17 cellular contexts compared by ENCODE assay signal in genomic region chr2:105557515-105557914, GRCh38.
A peak's percentile ranks its signal among the peaks of the same experiment; 100 is the strongest.
DNase-seq lines count a peak whose midpoint lies in the region; ATAC-seq, FAIRE-seq and TF ChIP-seq lines count a peak whose summit lies in the region.
"Had no signal": no experiment of that assay in that cellular context is flagged by ENCODE, and none has a peak within 500 bp of the region (broad histone marks: within the 10 kb centered on the region; RNA-seq: fewer than 3 reads in every experiment).

No MANE protein-coding gene starts in this region.

- DNase-seq in Right ventricle myocardium inferior (ENCODE audit: missing footprints) (no peak), right atrium auricular region (ENCODE audit: low spot score) (no peak), endodermal cell (peak; percentile 31), kidney (peak; percentile 80), aorta (no peak), CD14-positive monocyte (ENCODE audit: low spot score) (no peak), glutamatergic neuron (no peak)
- DNase-seq: COR-L47, DMS153, EL, H7, NCI-H187 treated with DMSO at 0.1 percent for 48 hours, NCI-H446, NCI-H774 had no signal

- H3K27ac Mint-ChIP-seq in endodermal cell (no peak overlapping the region), CD14-positive monocyte (no peak overlapping the region), glutamatergic neuron (ENCODE audit: unreplicated experiment) (no peak overlapping the region)

- ATAC-seq in Right ventricle myocardium inferior (peak; percentile 40), aorta (ENCODE audit: low FRiP score) (peak; percentile 53)
- ATAC-seq: Panc1 had no signal

- intact Hi-C loops in Right ventricle myocardium inferior (cut with DNase I): no loop called here
- intact Hi-C loops in kidney (cut with DNase I): no loop called here
- intact Hi-C loops in aorta (cut with DNase I): no loop called here
- intact Hi-C loops in CD14-positive monocyte (cut with micrococcal nuclease): no loop called here

- H3K4me1 Mint-ChIP-seq in endodermal cell: peaks cover 2% of the 10 kb centered on the region
- H3K4me1 Mint-ChIP-seq in CD14-positive monocyte: no peaks in the 10 kb centered on the region
- no peaks in the 10 kb centered on the region for H3K4me1 Mint-ChIP-seq in glutamatergic neuron (ENCODE audit: low read depth, unreplicated experiment)

- H3K4me3 ChIP-seq in right atrium auricular region (no peak overlapping the region), endodermal cell (ENCODE audit: low read length) (no peak overlapping the region), kidney (ENCODE audit: low read length in 2 of 2) (no peak overlapping the region), aorta (ENCODE audit: low read length in 2 of 2) (no peak overlapping the region)
- H3K4me3 ChIP-seq: A549 had no signal

- FAIRE-seq in kidney (lab: Jason Lieb, UNC): no peak
- FAIRE-seq: A549 had no signal

- H3K27me3 Mint-ChIP-seq in endodermal cell (ENCODE audit: insufficient read depth): peaks cover 2% of the 10 kb centered on the region
- H3K27me3 Mint-ChIP-seq in CD14-positive monocyte (ENCODE audit: low read depth in 3 of 3): peaks cover 18 to 31% (median 22%) of the 10 kb centered on the region in 3 donors
- H3K27me3 Mint-ChIP-seq in glutamatergic neuron (ENCODE audit: unreplicated experiment): no peaks in the 10 kb centered on the region

- 86 to 87% methylated on average over 3 to 4 of the region's 4 CpGs for WGBS in endodermal cell (ENCODE audit: insufficient coverage in 1 of 2, insufficient read length in 1 of 2), 2 experiments
- 45 to 57% methylated on average over 4 of the region's 4 CpGs for WGBS in aorta, 2 donors

- H3K36me3 Mint-ChIP-seq in endodermal cell (ENCODE audit: low read depth) (no peaks in the 10 kb centered on the region), CD14-positive monocyte (no peaks in the 10 kb centered on the region), glutamatergic neuron (ENCODE audit: unreplicated experiment) (no peaks in the 10 kb centered on the region)

- peaks cover 0 to 12% of the 10 kb centered on the region in 2 donors for H3K4me1 ChIP-seq in right atrium auricular region
- no peaks in the 10 kb centered on the region for H3K4me1 ChIP-seq in endodermal cell (ENCODE audit: control insufficient read depth, insufficient read depth, low read length)
- H3K4me1 ChIP-seq in kidney (ENCODE audit: control insufficient read depth in 1 of 2, insufficient read depth in 1 of 2, low read depth in 1 of 2, low read length in 2 of 2): peaks cover 0 to 2% of the 10 kb centered on the region in 2 donors
- no peaks in the 10 kb centered on the region for H3K4me1 ChIP-seq in aorta (ENCODE audit: control insufficient read depth in 1 of 2, insufficient read depth in 2 of 2, low read length in 2 of 2)

- H3K9me3 ChIP-seq in right atrium auricular region (no peaks in the 10 kb centered on the region), endodermal cell (ENCODE audit: control insufficient read depth, low read length) (no peaks in the 10 kb centered on the region), kidney (ENCODE audit: control insufficient read depth in 1 of 2, low read length in 2 of 2) (no peaks in the 10 kb centered on the region), aorta (ENCODE audit: control insufficient read depth, low read length) (no peaks in the 10 kb centered on the region)
- H3K9me3 ChIP-seq: A549 had no signal

- H3K4me3 Mint-ChIP-seq in endodermal cell: no peak overlapping the region
- H3K4me3 Mint-ChIP-seq in CD14-positive monocyte: no peak overlapping the region
- no peak overlapping the region for H3K4me3 Mint-ChIP-seq in glutamatergic neuron (ENCODE audit: unreplicated experiment)

- H3K27ac ChIP-seq in right atrium auricular region (no peak overlapping the region), endodermal cell (ENCODE audit: low read depth, low read length) (no peak overlapping the region), kidney (ENCODE audit: low read depth in 2 of 2, low read length in 2 of 2) (no peak overlapping the region), aorta (ENCODE audit: low read depth in 1 of 2, low read length in 2 of 2) (no peak overlapping the region)
- H3K27ac ChIP-seq: A549, C4-2B had no signal

- H3K36me3 ChIP-seq in right atrium auricular region (no peaks in the 10 kb centered on the region), endodermal cell (ENCODE audit: control insufficient read depth, insufficient read depth, low read length) (no peaks in the 10 kb centered on the region), kidney (ENCODE audit: control insufficient read depth in 1 of 2, insufficient read depth in 2 of 2, low read length in 2 of 2) (no peaks in the 10 kb centered on the region), aorta (ENCODE audit: control insufficient read depth in 1 of 2, insufficient read depth in 2 of 2, low read length in 1 of 2) (no peaks in the 10 kb centered on the region)

- no peak for TF ChIP-seq CTCF in right atrium auricular region (IDR thresholded peaks at IDR 0.05)
- TF ChIP-seq CTCF in endodermal cell (conservative IDR thresholded peaks at IDR 0.05): no peak
- TF ChIP-seq CTCF in kidney (IDR thresholded peaks at IDR 0.05; ENCODE audit: borderline replicate concordance, extremely low read depth, insufficient read depth): no peak
- no peak for TF ChIP-seq CTCF in CD14-positive monocyte (IDR thresholded peaks at IDR 0.05)
- no peak for TF ChIP-seq CTCF in glutamatergic neuron (IDR thresholded peaks at IDR 0.05; ENCODE audit: partially characterized antibody, unreplicated experiment)

- H3K27me3 ChIP-seq in right atrium auricular region (no peaks in the 10 kb centered on the region), endodermal cell (ENCODE audit: control insufficient read depth, insufficient read depth, low read length, poor library complexity, severe bottlenecking) (no peaks in the 10 kb centered on the region), aorta (ENCODE audit: control insufficient read depth in 1 of 2, insufficient read depth in 2 of 2, low read length in 1 of 2) (no peaks in the 10 kb centered on the region)

- no peaks in the 10 kb centered on the region for H3K9me3 Mint-ChIP-seq in endodermal cell
- H3K9me3 Mint-ChIP-seq in CD14-positive monocyte: no peaks in the 10 kb centered on the region
- H3K9me3 Mint-ChIP-seq in glutamatergic neuron (ENCODE audit: unreplicated experiment): no peaks in the 10 kb centered on the region

- H3K9ac ChIP-seq in endodermal cell (ENCODE audit: extremely low read depth, low read length, poor library complexity, severe bottlenecking): no peak overlapping the region
- H3K9ac ChIP-seq in kidney (ENCODE audit: low read length in 2 of 2): no peak overlapping the region

Comparison
In these comparisons a context has a peak if more than half of its experiments do, and no peak if none do; other contexts are left out.
1. DNase-seq: peak in endodermal cell (single experiment) and kidney (single experiment); none in Right ventricle myocardium inferior (single experiment), right atrium auricular region (single experiment), aorta (0 of 2), CD14-positive monocyte (single experiment) and glutamatergic neuron (single experiment).